11 cellular contexts compared by ENCODE assay signal in the genomic region with DNA sequence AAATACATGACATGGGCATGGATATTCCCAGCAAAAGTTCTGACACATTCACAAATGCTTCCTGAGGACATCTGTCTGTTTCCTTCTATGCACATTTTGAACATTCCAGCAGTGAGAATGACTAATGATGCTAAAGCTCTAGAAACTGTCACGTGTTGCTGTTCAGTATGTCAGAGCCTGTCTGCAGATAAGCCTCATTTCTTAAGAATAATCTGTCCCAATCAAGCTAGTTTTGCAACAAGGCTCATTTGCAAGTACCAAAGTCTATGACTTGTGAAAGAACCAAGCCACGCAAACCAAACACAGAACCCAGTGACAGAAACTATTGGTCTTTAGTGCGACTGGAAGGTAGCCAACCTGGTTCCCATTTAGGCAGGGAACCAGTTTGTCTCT.
DNase-seq lines count a peak whose midpoint lies in the region; ATAC-seq, FAIRE-seq and TF ChIP-seq lines count a peak whose summit lies in the region.
"Had no signal": no experiment of that assay in that cellular context is flagged by ENCODE, and none has a peak within 500 bp of the region (broad histone marks: within the 10 kb centered on the region; RNA-seq: fewer than 3 reads in every experiment).

No MANE protein-coding gene starts in this region.

- no peak for TF ChIP-seq RAD21 in A549 (conservative IDR thresholded peaks at IDR 0.05 in 1 of 2, IDR thresholded peaks at IDR 0.05 in 1 of 2)

- peak overlapping the region; percentile 41 for H3K4me2 ChIP-seq in A549

- CTCF ChIA-PET in A549 (lab: Yijun Ruan, JAX), result interaction anchor here (1.8 kb wide), 1 partner anchor 126 kb away, joined by 5 read pairs; no protein-coding TSS in a partner anchor

- no peak for TF ChIP-seq EP300 in A549 (IDR thresholded peaks at IDR 0.05)

- POLR2A ChIA-PET in A549 (lab: Yijun Ruan, JAX), result interaction anchor here (0.6 to 0.7 kb wide), 2 partner anchors 219 to 227 kb away, joined by 3 read pairs; partner anchors contain the start of gene TXN

- no peak for FAIRE-seq in A549 (lab: Jason Lieb, UNC)

- H3K4me1 ChIP-seq in A549 (peaks cover 34% of the 10 kb centered on the region), lung (ENCODE audit: control insufficient read depth in 2 of 2, insufficient read depth in 2 of 2, low read length in 2 of 2) (peaks cover 0 to 39% of the 10 kb centered on the region in 2 donors)

- H3K27ac ChIP-seq in A549, result peak overlapping the region; percentile 30 to 47; a peak in 3 of 6 replicates
- peak overlapping the region; percentile 67 to 94 for H3K27ac ChIP-seq in lung (ENCODE audit: low read depth in 1 of 2, low read length in 1 of 2)
- H3K27ac ChIP-seq: BLaER1 treated with 17β-estradiol and CSF1 and Interleukin-3, amounts not matched to agents 10 nM and 100 nM had no signal

- 51% methylated on average over 3 of the region's 3 CpGs for WGBS in A549 (ENCODE audit: missing lambda C conversion rate)
- 27 to 41% methylated on average over 3 of the region's 3 CpGs for WGBS in lung, 2 donors

- TF ChIP-seq CTCF in A549 (IDR thresholded peaks at IDR 0.05), result no peak
- no peak for TF ChIP-seq CTCF in choroid plexus epithelial cell (conservative IDR thresholded peaks at IDR 0.05; ENCODE audit: low read depth, low read length)
- no peak for TF ChIP-seq CTCF in lung (IDR thresholded peaks at IDR 0.05; ENCODE audit: control extremely low read depth, extremely low read depth)

- ATAC-seq in A549 (peak; percentile 70 to 76; a peak in 5 of 6 replicates), lung (ENCODE audit: insufficient read depth, low FRiP score) (peak; percentile 61), GM19328 (IDR thresholded peaks at IDR 0.05; ENCODE audit: unreplicated experiment) (no peak), GM18511 (IDR thresholded peaks at IDR 0.05; ENCODE audit: unreplicated experiment) (no peak)
- ATAC-seq: Panc1 had no signal

- H3K9me3 ChIP-seq in A549, result no peaks in the 10 kb centered on the region
- no peaks in the 10 kb centered on the region for H3K9me3 ChIP-seq in lung (ENCODE audit: control insufficient read depth in 2 of 2, insufficient read depth in 1 of 2, low read length in 1 of 2)
- H3K9me3 ChIP-seq: BLaER1 treated with 17β-estradiol and CSF1 and Interleukin-3, amounts not matched to agents 10 nM and 100 nM had no signal

- H3K4me3 ChIP-seq in A549 (no peak overlapping the region), choroid plexus epithelial cell (ENCODE audit: low read depth, low read length) (no peak overlapping the region), lung (no peak overlapping the region)
- H3K4me3 ChIP-seq: BLaER1 treated with 17β-estradiol and CSF1 and Interleukin-3, amounts not matched to agents 10 nM and 100 nM had no signal

- no peaks in the 10 kb centered on the region for H3K36me3 ChIP-seq in lung (ENCODE audit: control insufficient read depth in 2 of 2, insufficient read depth in 2 of 2, low read length in 2 of 2)
- H3K36me3 ChIP-seq: BLaER1 treated with 17β-estradiol and CSF1 and Interleukin-3, amounts not matched to agents 10 nM and 100 nM had no signal

- peak; percentile 23 to 43 for DNase-seq in A549 (ENCODE audit: low read depth in 1 of 2, low spot score in 1 of 2)
- DNase-seq in LHCN-M2 (ENCODE audit: low read depth), result peak; percentile 98
- peak; percentile 98 for DNase-seq in choroid plexus epithelial cell (ENCODE audit: low read depth)
- peak; percentile 45 for DNase-seq in lung (ENCODE audit: low spot score)
- DNase-seq in stimulated activated CD4-positive, alpha-beta T cell treated with anti-CD3 and anti-CD28 coated beads, Interleukin-4, amount 100 ng/mL, for 4 hours, result no peak
- no peak for DNase-seq in iPS-NIHi11 (ENCODE audit: low spot score)
- DNase-seq: central memory CD4-positive, alpha-beta T cell had no signal

- TF ChIP-seq POLR2A in A549 (IDR thresholded peaks at IDR 0.05; ENCODE audit: low read length), result no peak

- H3K27me3 ChIP-seq in lung (ENCODE audit: control insufficient read depth, insufficient read depth), result no peaks in the 10 kb centered on the region
- H3K27me3 ChIP-seq: BLaER1 treated with 17β-estradiol and CSF1 and Interleukin-3, amounts not matched to agents 10 nM and 100 nM had no signal

TF ChIP-seq in A549, 52 proteins besides CTCF, POLR2A, EP300 and RAD21:
- peak in 1 of 2 experiments; percentile 14; a peak in 1 of 4 replicates for TF ChIP-seq CEBPB (IDR thresholded peaks at IDR 0.05)
- TF ChIP-seq USF2 (IDR thresholded peaks at IDR 0.05), result peak; percentile 82
- 0 out of 2 replicates have a peak, but pooled peaks have one; percentile 16 for TF ChIP-seq JUNB (IDR thresholded peaks at IDR 0.05)
- no peak for TF ChIP-seq ELK1 (IDR thresholded peaks at IDR 0.05; ENCODE audit: low read depth, low read length)
- no peak for TF ChIP-seq NR3C1 (IDR thresholded peaks at IDR 0.05)
- no peak for TF ChIP-seq FOSL2 (IDR thresholded peaks at IDR 0.05)
- peak; percentile 57 for TF ChIP-seq FOSL2 (CRISPR knock-in tag; IDR thresholded peaks at IDR 0.05)
- no peak for TF ChIP-seq HOXB5 (CRISPR knock-in tag; IDR thresholded peaks at IDR 0.05)

Comparison
In these comparisons a context has a peak if more than half of its experiments do, and no peak if none do; other contexts are left out.
1. ATAC-seq: peak in A549 (2 of 2) and lung (single experiment); none in GM19328 (single experiment) and GM18511 (single experiment).
2. DNase-seq: peak in A549 (2 of 2), LHCN-M2 (single experiment), choroid plexus epithelial cell (single experiment) and lung (single experiment); none in stimulated activated CD4-positive, alpha-beta T cell treated with anti-CD3 and anti-CD28 coated beads, Interleukin-4, amount 100 ng/mL, for 4 hours (0 of 2) and iPS-NIHi11 (single experiment).